In the genomic region with DNA sequence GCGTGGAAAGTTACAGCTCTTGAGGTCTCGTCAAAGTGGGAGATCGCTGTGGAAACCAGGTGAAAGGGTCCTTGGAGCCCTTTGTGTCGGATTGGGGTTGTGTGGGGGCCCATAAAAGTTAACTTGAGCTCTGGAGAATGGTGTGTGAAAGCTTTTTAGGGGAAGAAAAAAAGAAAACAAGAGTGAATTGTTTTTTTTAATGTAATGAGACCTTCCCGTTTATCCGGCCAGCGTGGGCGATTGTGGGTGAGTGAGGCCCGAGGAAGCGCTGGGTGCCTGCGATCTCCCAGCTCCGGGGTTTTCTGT, we compare ENCODE assay signal across 8 cellular contexts.
A peak's percentile ranks its signal among the peaks of the same experiment; 100 is the strongest.
DNase-seq lines count a peak whose midpoint lies in the region; ATAC-seq and TF ChIP-seq lines count a peak whose summit lies in the region.
"Had no signal": no experiment of that assay in that cellular context is flagged by ENCODE, and none has a peak within 500 bp of the region (broad histone marks: within the 10 kb centered on the region; RNA-seq: fewer than 3 reads in every experiment).

No MANE protein-coding gene starts in this region.

- peaks cover 30% of the 10 kb centered on the region for H3K4me1 ChIP-seq in CD4-positive, alpha-beta memory T cell (ENCODE audit: insufficient read depth, low read length)
- peaks cover 43% of the 10 kb centered on the region for H3K4me1 ChIP-seq in HUES6 (ENCODE audit: control insufficient read depth, insufficient read depth, low read length)
- H3K4me1 ChIP-seq in trophoblast cell (ENCODE audit: control insufficient read depth in 1 of 2, insufficient read depth in 2 of 2, low read length in 2 of 2): peaks cover 6 to 24% of the 10 kb centered on the region in 2 experiments
- H3K4me1 ChIP-seq in upper lobe of left lung: peaks cover 0 to 14% (median 6%) of the 10 kb centered on the region in 4 donors

- no peak overlapping the region for H3K23ac ChIP-seq in trophoblast cell (ENCODE audit: low read length)

- TF ChIP-seq EP300 in upper lobe of left lung (IDR thresholded peaks at IDR 0.05): no peak

- ATAC-seq in upper lobe of left lung (ENCODE audit: low FRiP score in 2 of 2): no peak

- H4K91ac ChIP-seq in trophoblast cell (ENCODE audit: low read depth, low read length): peak overlapping the region; percentile 71

- H3K9me3 ChIP-seq in CD4-positive, alpha-beta memory T cell (ENCODE audit: control insufficient read depth in 1 of 2, low read length in 2 of 2): no peaks in the 10 kb centered on the region
- H3K9me3 ChIP-seq in HUES6 (ENCODE audit: control insufficient read depth, insufficient read depth, low read depth, low read length) (no peaks in the 10 kb centered on the region), trophoblast cell (ENCODE audit: insufficient read depth, low read depth, low read length) (no peaks in the 10 kb centered on the region), upper lobe of left lung (no peaks in the 10 kb centered on the region)

- no peaks in the 10 kb centered on the region for H3K9me3 Mint-ChIP-seq in CD4-positive, alpha-beta memory T cell

- peak overlapping the region; percentile 44 for H2AK5ac ChIP-seq in trophoblast cell (ENCODE audit: low read length)

- H3K18ac ChIP-seq in trophoblast cell (ENCODE audit: low read length): peak overlapping the region; percentile 80

- no peak overlapping the region for H3K4me2 ChIP-seq in trophoblast cell (ENCODE audit: low read length)

- WGBS in trophoblast cell (ENCODE audit: extremely low coverage, insufficient coverage, insufficient read length): no CpG with 5 or more reads among the region's 12 CpGs
- 82 to 85% methylated on average over 12 of the region's 12 CpGs for WGBS in upper lobe of left lung, 2 donors

- H3K4ac ChIP-seq in trophoblast cell (ENCODE audit: low read depth, low read length): peak overlapping the region; percentile 49

- H2BK120ac ChIP-seq in trophoblast cell (ENCODE audit: insufficient read depth, low read length, poor library complexity): peak overlapping the region; percentile 74

- intact Hi-C loops in CD4-positive, alpha-beta memory T cell (cut with micrococcal nuclease): no loop called here

- DNase-seq in CD4-positive, alpha-beta memory T cell: no peak
- DNase-seq in ecto neural progenitor cell (ENCODE audit: low spot score) (peak; percentile 60), trophoblast cell (no peak), G401 (ENCODE audit: low spot score) (no peak), upper lobe of left lung (no peak), dedifferentiated amniotic fluid mesenchymal stem cell (ENCODE audit: extremely low spot score) (no peak)
- DNase-seq: NCI-H2171 treated with DMSO at 0.1 percent for 48 hours had no signal

- in situ Hi-C loops in G401 (cut with HindIII; ENCODE audit: low sequenced_read_pairs): loop anchor here (5.0 kb wide), 1 partner anchor 80 kb away; no protein-coding TSS in a partner anchor

- peak overlapping the region; percentile 82 for H3K14ac ChIP-seq in trophoblast cell (ENCODE audit: low read length)

- H2AFZ ChIP-seq in trophoblast cell (ENCODE audit: insufficient read depth, low read length, poor library complexity): peak overlapping the region; percentile 5

- H2BK5ac ChIP-seq in trophoblast cell (ENCODE audit: low read depth, low read length, poor library complexity): peak overlapping the region; percentile 76

- H3K79me2 ChIP-seq in trophoblast cell (ENCODE audit: control insufficient read depth, insufficient read depth, low read length, poor library complexity): peaks cover 3% of the 10 kb centered on the region

- H3K27ac ChIP-seq in CD4-positive, alpha-beta memory T cell (ENCODE audit: low read depth, low read length): no peak overlapping the region
- H3K27ac ChIP-seq in HUES6 (ENCODE audit: low read depth, low read length) (peak overlapping the region; percentile 53), trophoblast cell (ENCODE audit: low read depth, low read length) (peak overlapping the region; percentile 29), upper lobe of left lung (peak overlapping the region in 1 of 4 donors; percentile 23)

- POLR2A ChIA-PET in CD4-positive, alpha-beta memory T cell (lab: Charles Lee; ENCODE audit: partially characterized antibody): no interaction called here

- H2BK12ac ChIP-seq in trophoblast cell (ENCODE audit: low read length): peak overlapping the region; percentile 64

- peak overlapping the region; percentile 15 for H3K9ac ChIP-seq in HUES6 (ENCODE audit: low read length)
- H3K9ac ChIP-seq in trophoblast cell (ENCODE audit: low read length): no peak overlapping the region

- H3K27me3 Mint-ChIP-seq in CD4-positive, alpha-beta memory T cell: no peaks in the 10 kb centered on the region

- no peak for TF ChIP-seq POLR2A in upper lobe of left lung (IDR thresholded peaks at IDR 0.05)

- H3K4me1 Mint-ChIP-seq in CD4-positive, alpha-beta memory T cell: peaks cover 18 to 52% (median 31%) of the 10 kb centered on the region in 4 donors

- CTCF ChIA-PET in CD4-positive, alpha-beta memory T cell (lab: Charles Lee; ENCODE audit: partially characterized antibody): interaction anchor here (0.6 to 2.2 kb wide), 3 partner anchors 158 to 715 kb away, joined by 3 to 7 read pairs (median 3); no protein-coding TSS in a partner anchor

- peak overlapping the region in 4 of 7 donors; percentile 26 to 77 (median 58) for H3K27ac Mint-ChIP-seq in CD4-positive, alpha-beta memory T cell

- H4K8ac ChIP-seq in trophoblast cell (ENCODE audit: low read depth, low read length): peak overlapping the region; percentile 90

- H3K4me3 Mint-ChIP-seq in CD4-positive, alpha-beta memory T cell: peak overlapping the region in 4 of 8 donors; percentile 3 to 43 (median 8)

- TF ChIP-seq CTCF in upper lobe of left lung (IDR thresholded peaks at IDR 0.05): no peak

- peak overlapping the region; percentile 70 for H4K12ac ChIP-seq in trophoblast cell (ENCODE audit: low read depth, low read length)

- H3K79me1 ChIP-seq in trophoblast cell (ENCODE audit: low read length): peaks cover 8% of the 10 kb centered on the region

- peaks cover 15% of the 10 kb centered on the region for H3K36me3 ChIP-seq in CD4-positive, alpha-beta memory T cell (ENCODE audit: insufficient read depth, low read length)
- H3K36me3 ChIP-seq in HUES6 (ENCODE audit: control insufficient read depth, insufficient read depth, low read length): peaks cover 4% of the 10 kb centered on the region; the same call in 1 of the 2 replicates
- peaks cover 12 to 17% of the 10 kb centered on the region in 2 experiments for H3K36me3 ChIP-seq in trophoblast cell (ENCODE audit: control insufficient read depth in 1 of 2, insufficient read depth in 2 of 2, low read length in 2 of 2)
- H3K36me3 ChIP-seq in upper lobe of left lung: no peaks in the 10 kb centered on the region

- H3K4me3 ChIP-seq in CD4-positive, alpha-beta memory T cell (ENCODE audit: low read length in 2 of 2): no peak overlapping the region
- H3K4me3 ChIP-seq in HUES6 (ENCODE audit: low read depth, low read length) (no peak overlapping the region), trophoblast cell (ENCODE audit: low read depth, low read length) (no peak overlapping the region), upper lobe of left lung (no peak overlapping the region)

- no peaks in the 10 kb centered on the region for H3K27me3 ChIP-seq in CD4-positive, alpha-beta memory T cell (ENCODE audit: insufficient read depth, low read length)
- H3K27me3 ChIP-seq in HUES6 (ENCODE audit: control insufficient read depth, insufficient read depth, low read length) (no peaks in the 10 kb centered on the region), trophoblast cell (ENCODE audit: insufficient read depth, low read length) (no peaks in the 10 kb centered on the region), upper lobe of left lung (no peaks in the 10 kb centered on the region)

- peaks cover 31 to 32% of the 10 kb centered on the region in 2 donors for H3K36me3 Mint-ChIP-seq in CD4-positive, alpha-beta memory T cell
